Comparison of ENCODE assay signal across 1 cellular context in the genomic region with DNA sequence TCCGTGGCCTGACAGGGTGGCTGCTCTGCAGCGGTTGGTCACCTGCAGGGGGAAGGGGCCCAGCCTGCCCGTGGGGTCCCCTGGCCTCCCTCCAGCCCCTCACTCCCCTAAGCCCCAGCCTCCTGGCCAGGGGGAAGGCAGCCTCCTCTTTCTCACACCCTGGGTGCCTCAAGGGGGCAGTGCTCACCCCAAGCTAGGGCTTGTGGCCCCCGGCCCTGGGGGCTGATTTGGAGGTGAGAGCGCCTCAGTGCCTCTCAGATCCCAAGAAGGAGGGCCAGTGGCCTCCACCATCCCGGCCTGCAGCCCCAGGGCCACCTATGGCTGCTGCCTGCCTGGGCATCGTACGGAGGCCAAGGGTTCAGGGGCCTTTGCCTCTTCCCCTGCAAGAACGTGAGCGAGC.
TF ChIP-seq lines count a peak whose summit lies in the region.

No MANE protein-coding gene starts in this region.

TF ChIP-seq in K562, 482 proteins besides CTCF, POLR2A, EP300 and RAD21:
- TF ChIP-seq U2AF2 (optimal IDR thresholded peaks at IDR 0.05; ENCODE audit: low read depth, low read length) (no peak), ESRRA (IDR thresholded peaks at IDR 0.05; ENCODE audit: borderline replicate concordance, low read depth) (no peak), GTF2E2 (tag; IDR thresholded peaks at IDR 0.05) (no peak), ADNP (tag; IDR thresholded peaks at IDR 0.05) (no peak), IRF2 (CRISPR knock-in tag; IDR thresholded peaks at IDR 0.05) (no peak), ZNF695 (CRISPR knock-in tag; IDR thresholded peaks at IDR 0.05) (no peak)
- TF ChIP-seq, protein P1, sequence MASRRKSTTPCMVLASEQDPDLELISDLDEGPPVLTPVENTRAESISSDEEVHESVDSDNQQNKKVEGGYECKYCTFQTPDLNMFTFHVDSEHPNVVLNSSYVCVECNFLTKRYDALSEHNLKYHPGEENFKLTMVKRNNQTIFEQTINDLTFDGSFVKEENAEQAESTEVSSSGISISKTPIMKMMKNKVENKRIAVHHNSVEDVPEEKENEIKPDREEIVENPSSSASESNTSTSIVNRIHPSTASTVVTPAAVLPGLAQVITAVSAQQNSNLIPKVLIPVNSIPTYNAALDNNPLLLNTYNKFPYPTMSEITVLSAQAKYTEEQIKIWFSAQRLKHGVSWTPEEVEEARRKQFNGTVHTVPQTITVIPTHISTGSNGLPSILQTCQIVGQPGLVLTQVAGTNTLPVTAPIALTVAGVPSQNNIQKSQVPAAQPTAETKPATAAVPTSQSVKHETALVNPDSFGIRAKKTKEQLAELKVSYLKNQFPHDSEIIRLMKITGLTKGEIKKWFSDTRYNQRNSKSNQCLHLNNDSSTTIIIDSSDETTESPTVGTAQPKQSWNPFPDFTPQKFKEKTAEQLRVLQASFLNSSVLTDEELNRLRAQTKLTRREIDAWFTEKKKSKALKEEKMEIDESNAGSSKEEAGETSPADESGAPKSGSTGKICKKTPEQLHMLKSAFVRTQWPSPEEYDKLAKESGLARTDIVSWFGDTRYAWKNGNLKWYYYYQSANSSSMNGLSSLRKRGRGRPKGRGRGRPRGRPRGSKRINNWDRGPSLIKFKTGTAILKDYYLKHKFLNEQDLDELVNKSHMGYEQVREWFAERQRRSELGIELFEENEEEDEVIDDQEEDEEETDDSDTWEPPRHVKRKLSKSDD (conservative IDR thresholded peaks at IDR 0.05; ENCODE audit: low read length): no peak
- TF ChIP-seq, protein P2, sequence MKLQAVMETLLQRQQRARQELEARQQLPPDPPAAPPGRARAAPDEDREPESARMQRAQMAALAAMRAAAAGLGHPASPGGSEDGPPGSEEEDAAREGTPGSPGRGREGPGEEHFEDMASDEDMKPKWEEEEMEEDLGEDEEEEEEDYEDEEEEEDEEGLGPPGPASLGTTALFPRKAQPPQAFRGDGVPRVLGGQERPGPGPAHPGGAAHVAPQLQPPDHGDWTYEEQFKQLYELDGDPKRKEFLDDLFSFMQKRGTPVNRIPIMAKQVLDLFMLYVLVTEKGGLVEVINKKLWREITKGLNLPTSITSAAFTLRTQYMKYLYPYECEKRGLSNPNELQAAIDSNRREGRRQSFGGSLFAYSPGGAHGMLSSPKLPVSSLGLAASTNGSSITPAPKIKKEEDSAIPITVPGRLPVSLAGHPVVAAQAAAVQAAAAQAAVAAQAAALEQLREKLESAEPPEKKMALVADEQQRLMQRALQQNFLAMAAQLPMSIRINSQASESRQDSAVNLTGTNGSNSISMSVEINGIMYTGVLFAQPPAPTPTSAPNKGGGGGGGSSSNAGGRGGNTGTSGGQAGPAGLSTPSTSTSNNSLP (IDR thresholded peaks at IDR 0.05; ENCODE audit: borderline replicate concordance, low read depth, low read length): no peak
